In genomic region chr4:3074846-3075651, GRCh38 we compare ENCODE assay signal across 8 cellular contexts. TPM values are rescaled to one million over a fixed set of nuclear protein-coding genes. Genes with fewer than 3 reads are reported as not detected.
DNase-seq lines count a peak whose midpoint lies in the region; ATAC-seq, FAIRE-seq and TF ChIP-seq lines count a peak whose summit lies in the region.

No MANE protein-coding gene starts in this region.

- WGBS in GM12878 (ENCODE audit: insufficient coverage, insufficient replicate concordance, low lambda C conversion rate, missing lambda C conversion rate), result 0% methylated on average over 31 of the region's 60 CpGs

- H4K20me1 ChIP-seq in GM12878 (ENCODE audit: control insufficient read depth, insufficient read depth), result no peaks in the 10 kb centered on the region

- H3K27ac ChIP-seq in GM12878 (ENCODE audit: control insufficient read depth, insufficient read depth), result peak overlapping the region; percentile 94

- RAD21 ChIA-PET in GM12878 (lab: Charles Lee; ENCODE audit: unreplicated experiment), result interaction anchor here (0.7 to 1.2 kb wide), 3 partner anchors 27 to 33 kb away, joined by 3 to 4 read pairs (median 3); no protein-coding TSS in a partner anchor

- peak; percentile 41 for FAIRE-seq in GM12878 (lab: Jason Lieb, UNC)

- no peak for TF ChIP-seq RAD21 in GM12878 (IDR thresholded peaks at IDR 0.05; ENCODE audit: insufficient read depth, low read depth, low read length)

- H3K9ac ChIP-seq in GM12878 (ENCODE audit: control insufficient read depth, insufficient read depth, low read length) (peak overlapping the region; percentile 93), iPS-15b (ENCODE audit: low read depth, low read length) (peak overlapping the region; percentile 83)

- H3K9me3 ChIP-seq in GM12878 (replicated peaks; ENCODE audit: control insufficient read depth, insufficient read depth, low read length) (no peaks in the 10 kb centered on the region), iPS-15b (ENCODE audit: control insufficient read depth, insufficient read depth, low read length) (no peaks in the 10 kb centered on the region)

- BruUV-seq in GM12878 (replicated peaks; lab: Mats Ljungman, UMichigan), result TSS peak; percentile 94

- intact Hi-C loops in GM12878 (cut with micrococcal nuclease; ENCODE audit: unreplicated experiment), result loop anchor here (10.0 kb wide), 1 partner anchor 810 kb away; the partner anchor contains the start of gene MXD4

- H3K36me3 ChIP-seq in BJ (ENCODE audit: control insufficient read depth, insufficient read depth, low read length), result no peaks in the 10 kb centered on the region
- no peaks in the 10 kb centered on the region for H3K36me3 ChIP-seq in GM12878 (ENCODE audit: control insufficient read depth in 2 of 2, insufficient read depth in 2 of 2, low read length in 1 of 2)
- no peaks in the 10 kb centered on the region for H3K36me3 ChIP-seq in iPS-15b (ENCODE audit: control insufficient read depth, insufficient read depth, low read length)

- peak overlapping the region; percentile 90 for H3K27ac Mint-ChIP-seq in T-helper 1 cell treated with Interleukin-12 subunit alpha and Interleukin-12 subunit beta and Interleukin-4 antibody, amounts not matched to agents 30 μg/mL and 1 μg/mL, for 36 hours

- no peak for DNase-seq in BJ (ENCODE audit: low read depth)
- peak; percentile 22 for DNase-seq in NCI-H1048 (lab: John Stamatoyannopoulos, UW)
- DNase-seq in GM12878 (ENCODE audit: low read depth, low spot score), result no peak
- DNase-seq in skeletal muscle cell (ENCODE audit: low read depth), result peak; percentile 43

- H3K4me1 ChIP-seq in GM12878 (ENCODE audit: control insufficient read depth, insufficient read depth, low read length) (peaks cover 9% of the 10 kb centered on the region), iPS-15b (ENCODE audit: control insufficient read depth, insufficient read depth, low read length) (peaks cover 3% of the 10 kb centered on the region)

- POLR2A ChIA-PET in BJ (lab: Charles Lee), result interaction anchor here (0.5 kb wide), 1 partner anchor 482 kb away, joined by 4 read pairs; no protein-coding TSS in a partner anchor
- POLR2A ChIA-PET in GM12878 (lab: Charles Lee), result interaction anchor here (0.9 to 2.7 kb wide), 7 partner anchors 8 to 139 kb away, joined by 3 to 7 read pairs (median 4); no protein-coding TSS in a partner anchor

- H3K27me3 ChIP-seq in BJ (ENCODE audit: control insufficient read depth, insufficient read depth, low read length) (no peaks in the 10 kb centered on the region), GM12878 (replicated peaks in 1 of 2; ENCODE audit: control insufficient read depth in 2 of 2, insufficient read depth in 2 of 2, low read length in 1 of 2) (no peaks in the 10 kb centered on the region), iPS-15b (ENCODE audit: control insufficient read depth, insufficient read depth, low read length) (peaks cover 3% of the 10 kb centered on the region)

- peak overlapping the region; percentile 21; the same call in 1 of the 2 replicates for H2AFZ ChIP-seq in GM12878 (ENCODE audit: control insufficient read depth, low read depth, low read length)

- TF ChIP-seq EP300 in GM12878 (IDR thresholded peaks at IDR 0.05; ENCODE audit: borderline replicate concordance in 1 of 2, control insufficient read depth in 1 of 2, low read depth in 2 of 2, low read length in 2 of 2), result no peak

- CTCF ChIA-PET in BJ (lab: Yijun Ruan, JAX) (interaction anchor here (1.1 kb wide), 1 partner anchor 28 kb away, joined by 4 read pairs; no protein-coding TSS in a partner anchor), GM12878 (lab: Yijun Ruan, JAX) (interaction anchor here (0.9 kb wide), 1 partner anchor 140 kb away, joined by 3 read pairs; no protein-coding TSS in a partner anchor)

- TF ChIP-seq POLR2A in GM12878 (IDR thresholded peaks at IDR 0.05; ENCODE audit: low read depth, low read length), result peak; percentile 90

- H3K4me3 ChIP-seq in BJ (ENCODE audit: low read depth, low read length), result peak overlapping the region; percentile 64
- peak overlapping the region; percentile 100 for H3K4me3 ChIP-seq in GM12878
- H3K4me3 ChIP-seq in iPS-15b (ENCODE audit: low read depth, low read length), result peak overlapping the region; percentile 95
- peak overlapping the region; percentile 86 for H3K4me3 ChIP-seq in skeletal muscle cell (ENCODE audit: low read depth, low read length)

- peaks cover 29% of the 10 kb centered on the region for H3K4me1 Mint-ChIP-seq in T-helper 1 cell treated with Interleukin-12 subunit alpha and Interleukin-12 subunit beta and Interleukin-4 antibody, amounts not matched to agents 30 μg/mL and 1 μg/mL, for 36 hours (ENCODE audit: low read depth)

- peak; percentile 12 for ATAC-seq in GM19455 (IDR thresholded peaks at IDR 0.05; ENCODE audit: unreplicated experiment)
- peak; percentile 17 for ATAC-seq in GM12878
- no peak for ATAC-seq in HG02852 (IDR thresholded peaks at IDR 0.05; ENCODE audit: unreplicated experiment)

- H3K36me3 Mint-ChIP-seq in T-helper 1 cell treated with Interleukin-12 subunit alpha and Interleukin-12 subunit beta and Interleukin-4 antibody, amounts not matched to agents 30 μg/mL and 1 μg/mL, for 36 hours (ENCODE audit: low read depth), result peaks cover 4% of the 10 kb centered on the region

- peaks cover 49% of the 10 kb centered on the region for H3K79me2 ChIP-seq in GM12878 (ENCODE audit: control insufficient read depth, insufficient read depth, low read length)

- TF ChIP-seq CTCF in BJ (IDR thresholded peaks at IDR 0.05; ENCODE audit: insufficient read depth, low read depth, low read length) (no peak), GM12878 (IDR thresholded peaks at IDR 0.05 in 2 of 3, conservative IDR thresholded peaks at IDR 0.05 in 1 of 3; ENCODE audit: control insufficient read depth in 2 of 3, extremely low read depth in 1 of 3, insufficient read depth in 1 of 3, low read depth in 3 of 3, low read length in 3 of 3) (no peak)

- H3K4me2 ChIP-seq in GM12878 (ENCODE audit: control insufficient read depth, insufficient read depth), result peak overlapping the region; percentile 49

- H3K4me3 Mint-ChIP-seq in T-helper 1 cell treated with Interleukin-12 subunit alpha and Interleukin-12 subunit beta and Interleukin-4 antibody, amounts not matched to agents 30 μg/mL and 1 μg/mL, for 36 hours, result peak overlapping the region; percentile 92

- no peaks in the 10 kb centered on the region for H3K27me3 Mint-ChIP-seq in T-helper 1 cell treated with Interleukin-12 subunit alpha and Interleukin-12 subunit beta and Interleukin-4 antibody, amounts not matched to agents 30 μg/mL and 1 μg/mL, for 36 hours (ENCODE audit: low read depth)

- H3K9me3 Mint-ChIP-seq in T-helper 1 cell treated with Interleukin-12 subunit alpha and Interleukin-12 subunit beta and Interleukin-4 antibody, amounts not matched to agents 30 μg/mL and 1 μg/mL, for 36 hours, result no peaks in the 10 kb centered on the region

- SMC1A ChIA-PET in GM12878 (lab: Charles Lee; ENCODE audit: uncharacterized antibody, unreplicated experiment), result interaction anchor here (1.5 kb wide), 1 partner anchor 31 kb away, joined by 3 read pairs; no protein-coding TSS in a partner anchor

- in situ Hi-C loops in GM12878 (cut with MboI), result no loop called here

TF ChIP-seq in GM12878, 131 proteins besides CTCF, POLR2A, EP300 and RAD21 (continues in another document):
- TF ChIP-seq ZZZ3 (IDR thresholded peaks at IDR 0.05; ENCODE audit: control insufficient read depth, insufficient read length, low read depth) (no peak), CHD1 (IDR thresholded peaks at IDR 0.05; ENCODE audit: low read depth, low read length) (no peak), SIN3A (IDR thresholded peaks at IDR 0.05; ENCODE audit: low read depth, low read length) (peak; percentile 48; the same call in 1 of the 2 replicates), CBFB (IDR thresholded peaks at IDR 0.05; ENCODE audit: low read depth) (0 out of 2 replicates have a peak, but pooled peaks have one; percentile 61), RB1 (IDR thresholded peaks at IDR 0.05; ENCODE audit: borderline replicate concordance) (no peak)

RNA-seq across cellular contexts. Expression of gene HTT, which starts 0.6 kb away (rescaled TPM):
- polyA plus RNA-seq in BJ (2011; rRNA removed) (10.6 and 13.6 TPM in 2 replicates), GM12878 (2011; rRNA removed) (37.7 and 37.9 TPM in 2 replicates), GM12878 (2014; fragmentation: Illumina TruSeq; extraction: Trizol) (113 and 203 TPM in 2 replicates), GM12878 (2014; fragmentation: Nextera tagmentation; extraction: Ambion mirVana) (1 to 10 TPM; 3.3 to 3.6 TPM), GM12878 (2014; rRNA removed) (51.0 and 55.2 TPM in 2 replicates), GM12878 (2016; fragmentation: Nextera tagmentation; extraction: Ambion mirVana) (10 to 100 TPM; 19.4 to 39.2 TPM)
- polyA minus RNA-seq in BJ (2011; rRNA and poly(A)+ RNA removed), result 67.2 and 82.4 TPM in 2 replicates
- total RNA-seq in GM12878 (2013; cell fraction: nucleolus; rRNA removed), result 480 and 510 TPM in 2 replicates
- total RNA-seq in GM12878 (2014; rRNA removed) (46.5 and 47.3 TPM in 2 replicates), GM12878 (2014; rRNA removed; fragmentation: Illumina TruSeq; extraction: Trizol) (61.4 and 62.0 TPM in 2 replicates), GM12878 (2021) (108 and 112 TPM in 2 replicates)
- 28.8 TPM for polyA plus RNA-seq in GM12878 (2011; ENCODE audit: low read depth)
- 45.3 and 49.6 TPM in 2 replicates for polyA plus RNA-seq in GM12878 (2011; cell fraction: cytosol; rRNA removed)
- polyA plus RNA-seq in GM12878 (2011; cell fraction: nucleus; rRNA removed), result 117 and 129 TPM in 2 replicates
- 60.4 and 62.6 TPM in 2 replicates for polyA plus RNA-seq in GM12878 (2012)
- polyA minus RNA-seq in GM12878 (2011; rRNA and poly(A)+ RNA removed), result 206 and 215 TPM in 2 replicates
- 62.9 and 84.7 TPM in 2 replicates for polyA minus RNA-seq in GM12878 (2011; cell fraction: cytosol; rRNA and poly(A)+ RNA removed)
- 129 and 214 TPM in 2 replicates for polyA minus RNA-seq in GM12878 (2011; cell fraction: nucleus; rRNA and poly(A)+ RNA removed)

RNA-seq across cellular contexts. Expression of gene HTT-AS, which starts 0.7 kb away (rescaled TPM):
- not detected in 2 replicates for polyA plus RNA-seq in BJ (2011; rRNA removed)
- not detected in 2 replicates for polyA minus RNA-seq in BJ (2011; rRNA and poly(A)+ RNA removed)
- not detected in 2 replicates for total RNA-seq in GM12878 (2013; cell fraction: nucleolus; rRNA removed)
- total RNA-seq in GM12878 (2014; rRNA removed), result not detected in 2 replicates
- total RNA-seq in GM12878 (2014; rRNA removed; fragmentation: Illumina TruSeq; extraction: Trizol), result not detected in 2 replicates
- total RNA-seq in GM12878 (2021), result not detected in 2 replicates
- not detected for polyA plus RNA-seq in GM12878 (2011; ENCODE audit: low read depth)
- polyA plus RNA-seq in GM12878 (2011; rRNA removed), result not detected in 2 replicates
- not detected in 2 replicates for polyA plus RNA-seq in GM12878 (2011; cell fraction: cytosol; rRNA removed)
- not detected in 2 replicates for polyA plus RNA-seq in GM12878 (2011; cell fraction: nucleus; rRNA removed)
- polyA plus RNA-seq in GM12878 (2012), result not detected in 2 replicates
- polyA plus RNA-seq in GM12878 (2014; fragmentation: Illumina TruSeq; extraction: Trizol), result not detected in 2 replicates
- not detected for polyA plus RNA-seq in GM12878 (2014; fragmentation: Nextera tagmentation; extraction: Ambion mirVana)
- polyA plus RNA-seq in GM12878 (2014; rRNA removed), result not detected in 2 replicates
- polyA plus RNA-seq in GM12878 (2016; fragmentation: Nextera tagmentation; extraction: Ambion mirVana), result not detected
- polyA minus RNA-seq in GM12878 (2011; rRNA and poly(A)+ RNA removed), result not detected in 2 replicates
- polyA minus RNA-seq in GM12878 (2011; cell fraction: cytosol; rRNA and poly(A)+ RNA removed), result not detected in 2 replicates
- polyA minus RNA-seq in GM12878 (2011; cell fraction: nucleus; rRNA and poly(A)+ RNA removed), result not detected in 2 replicates

Comparison
In these comparisons a context has a peak if more than half of its experiments do, and no peak if none do; other contexts are left out.
1. DNase-seq: peak in NCI-H1048 (single experiment) and skeletal muscle cell (single experiment); none in BJ (single experiment) and GM12878 (single experiment).
2. Peak in every context shown above with its lines, with median percentiles within 50 percentile points of each other: H3K4me3 ChIP-seq.